1 cellular context compared by ENCODE assay signal in the genomic region with DNA sequence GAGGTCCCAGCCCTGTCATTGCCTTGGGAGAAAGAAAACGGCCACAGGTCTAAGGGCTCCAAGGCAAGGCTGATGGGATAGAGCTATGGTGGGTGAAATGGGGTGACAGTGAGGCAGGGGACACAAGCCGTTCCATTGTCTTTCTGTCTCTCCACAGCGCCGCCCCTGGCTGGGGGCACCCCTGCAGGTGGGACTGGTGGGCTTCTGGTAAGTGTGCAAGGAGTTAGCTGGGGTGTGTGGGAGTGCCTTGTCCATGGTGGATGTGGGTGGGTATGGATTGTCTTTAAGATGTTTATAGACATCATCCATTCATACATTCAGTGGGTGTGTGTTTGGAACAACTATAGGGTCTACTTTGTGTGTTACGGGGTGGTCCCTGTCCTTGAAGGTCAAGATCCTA.
TF ChIP-seq lines count a peak whose summit lies in the region.

No MANE protein-coding gene starts in this region.

TF ChIP-seq in WTC11, 78 proteins besides CTCF, POLR2A, EP300 and RAD21:
- TF ChIP-seq ZNF281 (CRISPR knock-in tag; IDR thresholded peaks at IDR 0.05) (no peak), FOXK1 (CRISPR knock-in tag; IDR thresholded peaks at IDR 0.05) (no peak), SOX15 (CRISPR knock-in tag; IDR thresholded peaks at IDR 0.05) (no peak), ZNF425 (CRISPR knock-in tag; conservative IDR thresholded peaks at IDR 0.05) (no peak), ZNF121 (CRISPR knock-in tag; IDR thresholded peaks at IDR 0.05) (no peak), FOXJ3 (CRISPR knock-in tag; IDR thresholded peaks at IDR 0.05; ENCODE audit: borderline replicate concordance) (no peak), E2F1 (CRISPR knock-in tag; IDR thresholded peaks at IDR 0.05) (no peak), USF2 (CRISPR knock-in tag; IDR thresholded peaks at IDR 0.05) (no peak), ZBTB21 (CRISPR knock-in tag; IDR thresholded peaks at IDR 0.05; ENCODE audit: borderline replicate concordance) (no peak), NFATC4 (CRISPR knock-in tag; IDR thresholded peaks at IDR 0.05) (no peak), KAT7 (CRISPR knock-in tag; IDR thresholded peaks at IDR 0.05; ENCODE audit: borderline replicate concordance) (no peak), GABPB1 (CRISPR knock-in tag; IDR thresholded peaks at IDR 0.05) (no peak), ELF4 (CRISPR knock-in tag; IDR thresholded peaks at IDR 0.05; ENCODE audit: low read depth) (no peak), RORB (CRISPR knock-in tag; IDR thresholded peaks at IDR 0.05) (no peak)
- TF ChIP-seq, protein P1, sequence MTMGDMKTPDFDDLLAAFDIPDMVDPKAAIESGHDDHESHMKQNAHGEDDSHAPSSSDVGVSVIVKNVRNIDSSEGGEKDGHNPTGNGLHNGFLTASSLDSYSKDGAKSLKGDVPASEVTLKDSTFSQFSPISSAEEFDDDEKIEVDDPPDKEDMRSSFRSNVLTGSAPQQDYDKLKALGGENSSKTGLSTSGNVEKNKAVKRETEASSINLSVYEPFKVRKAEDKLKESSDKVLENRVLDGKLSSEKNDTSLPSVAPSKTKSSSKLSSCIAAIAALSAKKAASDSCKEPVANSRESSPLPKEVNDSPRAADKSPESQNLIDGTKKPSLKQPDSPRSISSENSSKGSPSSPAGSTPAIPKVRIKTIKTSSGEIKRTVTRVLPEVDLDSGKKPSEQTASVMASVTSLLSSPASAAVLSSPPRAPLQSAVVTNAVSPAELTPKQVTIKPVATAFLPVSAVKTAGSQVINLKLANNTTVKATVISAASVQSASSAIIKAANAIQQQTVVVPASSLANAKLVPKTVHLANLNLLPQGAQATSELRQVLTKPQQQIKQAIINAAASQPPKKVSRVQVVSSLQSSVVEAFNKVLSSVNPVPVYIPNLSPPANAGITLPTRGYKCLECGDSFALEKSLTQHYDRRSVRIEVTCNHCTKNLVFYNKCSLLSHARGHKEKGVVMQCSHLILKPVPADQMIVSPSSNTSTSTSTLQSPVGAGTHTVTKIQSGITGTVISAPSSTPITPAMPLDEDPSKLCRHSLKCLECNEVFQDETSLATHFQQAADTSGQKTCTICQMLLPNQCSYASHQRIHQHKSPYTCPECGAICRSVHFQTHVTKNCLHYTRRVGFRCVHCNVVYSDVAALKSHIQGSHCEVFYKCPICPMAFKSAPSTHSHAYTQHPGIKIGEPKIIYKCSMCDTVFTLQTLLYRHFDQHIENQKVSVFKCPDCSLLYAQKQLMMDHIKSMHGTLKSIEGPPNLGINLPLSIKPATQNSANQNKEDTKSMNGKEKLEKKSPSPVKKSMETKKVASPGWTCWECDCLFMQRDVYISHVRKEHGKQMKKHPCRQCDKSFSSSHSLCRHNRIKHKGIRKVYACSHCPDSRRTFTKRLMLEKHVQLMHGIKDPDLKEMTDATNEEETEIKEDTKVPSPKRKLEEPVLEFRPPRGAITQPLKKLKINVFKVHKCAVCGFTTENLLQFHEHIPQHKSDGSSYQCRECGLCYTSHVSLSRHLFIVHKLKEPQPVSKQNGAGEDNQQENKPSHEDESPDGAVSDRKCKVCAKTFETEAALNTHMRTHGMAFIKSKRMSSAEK (CRISPR knock-in tag; IDR thresholded peaks at IDR 0.05; ENCODE audit: borderline replicate concordance), result no peak
- TF ChIP-seq, protein P2, sequence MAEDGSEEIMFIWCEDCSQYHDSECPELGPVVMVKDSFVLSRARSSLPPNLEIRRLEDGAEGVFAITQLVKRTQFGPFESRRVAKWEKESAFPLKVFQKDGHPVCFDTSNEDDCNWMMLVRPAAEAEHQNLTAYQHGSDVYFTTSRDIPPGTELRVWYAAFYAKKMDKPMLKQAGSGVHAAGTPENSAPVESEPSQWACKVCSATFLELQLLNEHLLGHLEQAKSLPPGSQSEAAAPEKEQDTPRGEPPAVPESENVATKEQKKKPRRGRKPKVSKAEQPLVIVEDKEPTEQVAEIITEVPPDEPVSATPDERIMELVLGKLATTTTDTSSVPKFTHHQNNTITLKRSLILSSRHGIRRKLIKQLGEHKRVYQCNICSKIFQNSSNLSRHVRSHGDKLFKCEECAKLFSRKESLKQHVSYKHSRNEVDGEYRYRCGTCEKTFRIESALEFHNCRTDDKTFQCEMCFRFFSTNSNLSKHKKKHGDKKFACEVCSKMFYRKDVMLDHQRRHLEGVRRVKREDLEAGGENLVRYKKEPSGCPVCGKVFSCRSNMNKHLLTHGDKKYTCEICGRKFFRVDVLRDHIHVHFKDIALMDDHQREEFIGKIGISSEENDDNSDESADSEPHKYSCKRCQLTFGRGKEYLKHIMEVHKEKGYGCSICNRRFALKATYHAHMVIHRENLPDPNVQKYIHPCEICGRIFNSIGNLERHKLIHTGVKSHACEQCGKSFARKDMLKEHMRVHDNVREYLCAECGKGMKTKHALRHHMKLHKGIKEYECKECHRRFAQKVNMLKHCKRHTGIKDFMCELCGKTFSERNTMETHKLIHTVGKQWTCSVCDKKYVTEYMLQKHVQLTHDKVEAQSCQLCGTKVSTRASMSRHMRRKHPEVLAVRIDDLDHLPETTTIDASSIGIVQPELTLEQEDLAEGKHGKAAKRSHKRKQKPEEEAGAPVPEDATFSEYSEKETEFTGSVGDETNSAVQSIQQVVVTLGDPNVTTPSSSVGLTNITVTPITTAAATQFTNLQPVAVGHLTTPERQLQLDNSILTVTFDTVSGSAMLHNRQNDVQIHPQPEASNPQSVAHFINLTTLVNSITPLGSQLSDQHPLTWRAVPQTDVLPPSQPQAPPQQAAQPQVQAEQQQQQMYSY (CRISPR knock-in tag; IDR thresholded peaks at IDR 0.05), result no peak
- TF ChIP-seq, protein P3, sequence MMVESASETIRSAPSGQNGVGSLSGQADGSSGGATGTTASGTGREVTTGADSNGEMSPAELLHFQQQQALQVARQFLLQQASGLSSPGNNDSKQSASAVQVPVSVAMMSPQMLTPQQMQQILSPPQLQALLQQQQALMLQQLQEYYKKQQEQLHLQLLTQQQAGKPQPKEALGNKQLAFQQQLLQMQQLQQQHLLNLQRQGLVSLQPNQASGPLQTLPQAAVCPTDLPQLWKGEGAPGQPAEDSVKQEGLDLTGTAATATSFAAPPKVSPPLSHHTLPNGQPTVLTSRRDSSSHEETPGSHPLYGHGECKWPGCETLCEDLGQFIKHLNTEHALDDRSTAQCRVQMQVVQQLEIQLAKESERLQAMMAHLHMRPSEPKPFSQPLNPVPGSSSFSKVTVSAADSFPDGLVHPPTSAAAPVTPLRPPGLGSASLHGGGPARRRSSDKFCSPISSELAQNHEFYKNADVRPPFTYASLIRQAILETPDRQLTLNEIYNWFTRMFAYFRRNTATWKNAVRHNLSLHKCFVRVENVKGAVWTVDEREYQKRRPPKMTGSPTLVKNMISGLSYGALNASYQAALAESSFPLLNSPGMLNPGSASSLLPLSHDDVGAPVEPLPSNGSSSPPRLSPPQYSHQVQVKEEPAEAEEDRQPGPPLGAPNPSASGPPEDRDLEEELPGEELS (CRISPR knock-in tag; IDR thresholded peaks at IDR 0.05), result no peak
TF ChIP-seq in WTC11: peak in this region for 0.
